19 cellular contexts compared by ENCODE assay signal in the genomic region with DNA sequence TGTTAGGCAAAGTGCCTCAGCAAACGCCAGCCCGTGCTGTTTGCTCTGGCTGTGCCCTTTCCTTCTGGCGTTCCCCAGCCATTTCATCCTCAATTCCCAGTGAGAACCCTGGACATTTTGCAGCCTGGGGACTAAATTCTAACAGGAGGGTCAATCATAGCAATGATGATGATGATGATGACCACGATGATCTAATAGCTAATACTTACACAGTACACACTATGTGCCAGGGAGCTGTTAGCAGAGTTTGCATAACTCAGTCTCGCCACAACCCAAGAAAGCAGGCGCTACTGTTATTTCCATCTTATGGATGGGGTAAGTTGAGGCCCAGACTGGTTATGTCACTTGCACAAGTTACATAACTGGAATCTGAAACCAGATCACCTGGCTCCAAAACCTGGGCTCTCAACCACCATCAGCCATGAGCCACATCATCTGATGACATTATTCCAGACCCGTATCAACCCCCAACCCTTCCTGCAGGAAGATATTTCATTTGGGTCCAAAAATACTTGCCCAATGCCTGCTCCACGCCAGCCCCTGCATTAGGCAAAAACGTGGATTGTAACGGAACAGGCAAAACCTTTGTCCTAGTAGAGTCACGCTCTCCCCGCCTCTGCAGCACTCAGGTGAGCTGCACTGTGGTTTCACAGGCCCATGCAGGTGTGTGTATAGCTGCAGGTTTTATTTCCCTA.
DNase-seq lines count a peak whose midpoint lies in the region; ATAC-seq and TF ChIP-seq lines count a peak whose summit lies in the region.
"Had no signal": no experiment of that assay in that cellular context is flagged by ENCODE, and none has a peak within 500 bp of the region (broad histone marks: within the 10 kb centered on the region; RNA-seq: fewer than 3 reads in every experiment).

No MANE protein-coding gene starts in this region.

- H3K79me1 ChIP-seq in H9 (ENCODE audit: insufficient read depth, low read depth, low read length, poor library complexity, severe bottlenecking): no peaks in the 10 kb centered on the region

- H3K4me3 ChIP-seq in endodermal cell (ENCODE audit: low read length): no peak overlapping the region
- no peak overlapping the region for H3K4me3 ChIP-seq in stomach
- no peak overlapping the region for H3K4me3 ChIP-seq in hepatocyte

- no peak overlapping the region for H2BK20ac ChIP-seq in H9 (ENCODE audit: low read depth, low read length, poor library complexity, severe bottlenecking)

- H3K27me3 ChIP-seq in H9 (ENCODE audit: insufficient read depth, low read length) (no peaks in the 10 kb centered on the region), endodermal cell (ENCODE audit: control insufficient read depth, insufficient read depth, low read length, poor library complexity, severe bottlenecking) (no peaks in the 10 kb centered on the region), stomach (peaks cover 0 to 19% (median 5%) of the 10 kb centered on the region in 3 donors), hepatocyte (no peaks in the 10 kb centered on the region)
- H3K27me3 ChIP-seq: BE2C had no signal

- no peak for ATAC-seq in activated CD8-positive, alpha-beta T cell treated with anti-CD3 and anti-CD28 coated beads, Interleukin-2, amount 10 ng/mL, durations not matched to agents 7 days and 5 days
- no peak for ATAC-seq in activated CD8-positive, alpha-beta T cell treated with anti-CD3 and anti-CD28 coated beads for 36 hours
- ATAC-seq in HG03039 (IDR thresholded peaks at IDR 0.05; ENCODE audit: unreplicated experiment) (no peak), left colon (no peak)

- no peak overlapping the region for H4K5ac ChIP-seq in H9 (ENCODE audit: insufficient read length, low read depth, low read length)

- CTCF ChIA-PET in activated CD8-positive, alpha-beta T cell treated with anti-CD3 and anti-CD28 coated beads, Interleukin-2, amount 10 ng/mL, durations not matched to agents 7 days and 5 days (lab: Charles Lee): no interaction called here
- CTCF ChIA-PET in activated CD8-positive, alpha-beta T cell treated with anti-CD3 and anti-CD28 coated beads for 36 hours (lab: Charles Lee): no interaction called here

- no peak overlapping the region for H2AK5ac ChIP-seq in H9 (ENCODE audit: insufficient read length, low read length)

- H3K9ac ChIP-seq in H9 (ENCODE audit: extremely low read depth, insufficient read length, low read length): no peak overlapping the region
- H3K9ac ChIP-seq in endodermal cell (ENCODE audit: extremely low read depth, low read length, poor library complexity, severe bottlenecking): no peak overlapping the region

- POLR2A ChIA-PET in activated CD8-positive, alpha-beta T cell treated with anti-CD3 and anti-CD28 coated beads, Interleukin-2, amount 10 ng/mL, durations not matched to agents 7 days and 5 days (lab: Charles Lee): no interaction called here
- POLR2A ChIA-PET in activated CD8-positive, alpha-beta T cell treated with anti-CD3 and anti-CD28 coated beads for 36 hours (lab: Charles Lee): no interaction called here

- no peak overlapping the region for H2BK120ac ChIP-seq in H9 (ENCODE audit: low read depth, low read length, poor library complexity, severe bottlenecking)

- no peak overlapping the region for H3K23ac ChIP-seq in H9 (ENCODE audit: insufficient read length, low read depth, low read length)

- DNase-seq in activated CD8-positive, alpha-beta T cell treated with anti-CD3 and anti-CD28 coated beads, Interleukin-2, amount 10 ng/mL, durations not matched to agents 7 days and 5 days: peak; percentile 10
- DNase-seq in activated CD8-positive, alpha-beta T cell treated with anti-CD3 and anti-CD28 coated beads for 36 hours: no peak
- peak; percentile 14 for DNase-seq in H9
- DNase-seq in endodermal cell: peak; percentile 22
- peak; percentile 35 for DNase-seq in stomach
- no peak for DNase-seq in hepatocyte (ENCODE audit: low spot score)
- DNase-seq in left colon: no peak
- DNase-seq: ACHN; BE2C; CD4-positive, alpha-beta memory T cell; DMS153; DMS79 treated with DMSO at 0.1 percent for 48 hours; GDM1; GOT3; HCEC 1CT; HFFc6; IMR-90 had no signal

- no CpG with 5 or more reads among the region's 12 CpGs for WGBS in H9 (ENCODE audit: extremely low coverage, insufficient read length, low lambda C conversion rate)
- WGBS in endodermal cell (ENCODE audit: insufficient coverage in 1 of 2, insufficient read length in 1 of 2), 2 experiments: 88 to 97% methylated on average over 7 to 12 of the region's 12 CpGs
- 32 to 53% (median 36%) methylated on average over 12 of the region's 12 CpGs for WGBS in stomach, 5 donors
- WGBS in hepatocyte (ENCODE audit: low lambda C conversion rate, missing lambda C conversion rate): 80% methylated on average over 12 of the region's 12 CpGs

- no peak overlapping the region for H3K14ac ChIP-seq in H9 (ENCODE audit: insufficient read depth, low read length)

- no peak overlapping the region for H3K4ac ChIP-seq in H9 (ENCODE audit: low read depth, low read length)

- no peak overlapping the region for H3T11ph ChIP-seq in H9 (ENCODE audit: low read length)

- no peak for TF ChIP-seq CTCF in activated CD8-positive, alpha-beta T cell treated with anti-CD3 and anti-CD28 coated beads for 36 hours (IDR thresholded peaks at IDR 0.05)
- TF ChIP-seq CTCF in H9 (conservative IDR thresholded peaks at IDR 0.05): no peak
- no peak for TF ChIP-seq CTCF in endodermal cell (conservative IDR thresholded peaks at IDR 0.05)
- TF ChIP-seq CTCF in stomach (IDR thresholded peaks at IDR 0.05): no peak
- TF ChIP-seq CTCF in hepatocyte (IDR thresholded peaks at IDR 0.05; ENCODE audit: poor library complexity): no peak

- H4K20me1 ChIP-seq in H9 (ENCODE audit: control insufficient read depth, insufficient read depth, insufficient read length): no peaks in the 10 kb centered on the region
- no peaks in the 10 kb centered on the region for H4K20me1 ChIP-seq in hepatocyte (ENCODE audit: insufficient read depth, poor library complexity, severe bottlenecking)

- no peak overlapping the region for H2AFZ ChIP-seq in H9 (ENCODE audit: low read length)
- no peak overlapping the region for H2AFZ ChIP-seq in hepatocyte

- H3K23me2 ChIP-seq in H9 (ENCODE audit: insufficient read length, low read depth, low read length, poor library complexity, severe bottlenecking): no peaks in the 10 kb centered on the region

- no peaks in the 10 kb centered on the region for H3K9me3 Mint-ChIP-seq in activated CD8-positive, alpha-beta T cell treated with anti-CD3 and anti-CD28 coated beads, Interleukin-2, amount 10 ng/mL, durations not matched to agents 7 days and 5 days (ENCODE audit: insufficient read depth)
- no peaks in the 10 kb centered on the region for H3K9me3 Mint-ChIP-seq in activated CD8-positive, alpha-beta T cell treated with anti-CD3 and anti-CD28 coated beads for 36 hours
- peaks cover 0 to 5% of the 10 kb centered on the region in 2 experiments; a peak in 3 of 5 replicates for H3K9me3 Mint-ChIP-seq in H9
- no peaks in the 10 kb centered on the region for H3K9me3 Mint-ChIP-seq in endodermal cell

- H3K9me3 ChIP-seq in H9 (ENCODE audit: control insufficient read depth, low read depth, low read length) (no peaks in the 10 kb centered on the region), endodermal cell (ENCODE audit: control insufficient read depth, low read length) (peaks cover 4% of the 10 kb centered on the region), stomach (no peaks in the 10 kb centered on the region), hepatocyte (ENCODE audit: low read depth) (no peaks in the 10 kb centered on the region)
- H3K9me3 ChIP-seq: BE2C had no signal

- no peak overlapping the region for H3K4me2 ChIP-seq in H9 (ENCODE audit: insufficient read depth, insufficient read length, low read length)
- H3K4me2 ChIP-seq in hepatocyte: no peak overlapping the region

- H3K27ac ChIP-seq in H9 (ENCODE audit: insufficient read length, low read depth, low read length) (no peak overlapping the region), endodermal cell (ENCODE audit: low read depth, low read length) (no peak overlapping the region), stomach (no peak overlapping the region), hepatocyte (no peak overlapping the region)
- H3K27ac ChIP-seq: C4-2B had no signal

- TF ChIP-seq POLR2A in stomach (IDR thresholded peaks at IDR 0.05): no peak

- no peak overlapping the region for H4K91ac ChIP-seq in H9 (ENCODE audit: insufficient read length, low read depth, low read length)

- no peaks in the 10 kb centered on the region for H3K36me3 Mint-ChIP-seq in activated CD8-positive, alpha-beta T cell treated with anti-CD3 and anti-CD28 coated beads, Interleukin-2, amount 10 ng/mL, durations not matched to agents 7 days and 5 days (ENCODE audit: low read depth)
- no peaks in the 10 kb centered on the region for H3K36me3 Mint-ChIP-seq in activated CD8-positive, alpha-beta T cell treated with anti-CD3 and anti-CD28 coated beads for 36 hours (ENCODE audit: low read depth)
- H3K36me3 Mint-ChIP-seq in H9 (ENCODE audit: insufficient read depth in 1 of 3, low read depth in 3 of 3) (no peaks in the 10 kb centered on the region; a peak in 1 of 7 replicates), endodermal cell (ENCODE audit: low read depth) (no peaks in the 10 kb centered on the region)
- H3K36me3 Mint-ChIP-seq: CD4-positive, alpha-beta memory T cell had no signal

- H2BK15ac ChIP-seq in H9 (ENCODE audit: low read depth, low read length): no peak overlapping the region

- H3K4me1 Mint-ChIP-seq in activated CD8-positive, alpha-beta T cell treated with anti-CD3 and anti-CD28 coated beads, Interleukin-2, amount 10 ng/mL, durations not matched to agents 7 days and 5 days (ENCODE audit: low read depth): no peaks in the 10 kb centered on the region
- H3K4me1 Mint-ChIP-seq in activated CD8-positive, alpha-beta T cell treated with anti-CD3 and anti-CD28 coated beads for 36 hours (ENCODE audit: low read depth): peaks cover 2% of the 10 kb centered on the region
- peaks cover 10 to 17% of the 10 kb centered on the region in 2 experiments for H3K4me1 Mint-ChIP-seq in H9
- H3K4me1 Mint-ChIP-seq in endodermal cell: peaks cover 19% of the 10 kb centered on the region
- H3K4me1 Mint-ChIP-seq: CD4-positive, alpha-beta memory T cell had no signal

- H3K9me2 ChIP-seq in hepatocyte (replicated peaks; ENCODE audit: insufficient read depth): no peaks in the 10 kb centered on the region

- H4K8ac ChIP-seq in H9 (replicated peaks; ENCODE audit: insufficient read length, low read depth, low read length): no peak overlapping the region

- H3K36me3 ChIP-seq in endodermal cell (ENCODE audit: control insufficient read depth, insufficient read depth, low read length): no peaks in the 10 kb centered on the region
- no peaks in the 10 kb centered on the region for H3K36me3 ChIP-seq in stomach
- H3K36me3 ChIP-seq in hepatocyte (replicated peaks; ENCODE audit: insufficient read depth, low read depth): no peaks in the 10 kb centered on the region
- H3K36me3 ChIP-seq: BE2C had no signal

- H3K79me2 ChIP-seq in H9 (ENCODE audit: insufficient read depth, low read length) (no peaks in the 10 kb centered on the region), hepatocyte (no peaks in the 10 kb centered on the region)

- no peak for TF ChIP-seq EP300 in stomach (IDR thresholded peaks at IDR 0.05)

- no peak overlapping the region for H3K18ac ChIP-seq in H9 (ENCODE audit: insufficient read length, low read depth, low read length)

- H3K56ac ChIP-seq in H9 (ENCODE audit: insufficient read length, low read depth, low read length): no peak overlapping the region

- H3K4me1 ChIP-seq in H9 (ENCODE audit: insufficient read depth, low read length): no peaks in the 10 kb centered on the region
- peaks cover 16% of the 10 kb centered on the region for H3K4me1 ChIP-seq in endodermal cell (ENCODE audit: control insufficient read depth, insufficient read depth, low read length)
- peaks cover 6 to 26% (median 15%) of the 10 kb centered on the region in 4 donors for H3K4me1 ChIP-seq in stomach
- H3K4me1 ChIP-seq in hepatocyte (ENCODE audit: insufficient read depth): no peaks in the 10 kb centered on the region
- H3K4me1 ChIP-seq: BE2C had no signal

- H2BK12ac ChIP-seq in H9 (ENCODE audit: insufficient read length, low read depth, low read length): no peak overlapping the region

- H2BK5ac ChIP-seq in H9 (ENCODE audit: insufficient read length, low read length): no peak overlapping the region

- H3K4me3 Mint-ChIP-seq in activated CD8-positive, alpha-beta T cell treated with anti-CD3 and anti-CD28 coated beads, Interleukin-2, amount 10 ng/mL, durations not matched to agents 7 days and 5 days: no peak overlapping the region
- H3K4me3 Mint-ChIP-seq in activated CD8-positive, alpha-beta T cell treated with anti-CD3 and anti-CD28 coated beads for 36 hours: no peak overlapping the region
- H3K4me3 Mint-ChIP-seq in H9 (no peak overlapping the region), endodermal cell (no peak overlapping the region)
- H3K4me3 Mint-ChIP-seq: CD4-positive, alpha-beta memory T cell; HFFc6 had no signal

- no peak overlapping the region for H3K27ac Mint-ChIP-seq in activated CD8-positive, alpha-beta T cell treated with anti-CD3 and anti-CD28 coated beads, Interleukin-2, amount 10 ng/mL, durations not matched to agents 7 days and 5 days
- no peak overlapping the region for H3K27ac Mint-ChIP-seq in activated CD8-positive, alpha-beta T cell treated with anti-CD3 and anti-CD28 coated beads for 36 hours
- H3K27ac Mint-ChIP-seq in H9 (no peak overlapping the region), endodermal cell (no peak overlapping the region)
- H3K27ac Mint-ChIP-seq: CD4-positive, alpha-beta memory T cell; HFFc6 had no signal

- peaks cover 15% of the 10 kb centered on the region for H3K27me3 Mint-ChIP-seq in activated CD8-positive, alpha-beta T cell treated with anti-CD3 and anti-CD28 coated beads, Interleukin-2, amount 10 ng/mL, durations not matched to agents 7 days and 5 days (ENCODE audit: low read depth)
- no peaks in the 10 kb centered on the region for H3K27me3 Mint-ChIP-seq in activated CD8-positive, alpha-beta T cell treated with anti-CD3 and anti-CD28 coated beads for 36 hours
- H3K27me3 Mint-ChIP-seq in H9 (ENCODE audit: low read depth): peaks cover 6% of the 10 kb centered on the region; the same call in 1 of the 2 replicates
- peaks cover 2% of the 10 kb centered on the region for H3K27me3 Mint-ChIP-seq in endodermal cell (ENCODE audit: insufficient read depth)

- intact Hi-C loops in activated CD8-positive, alpha-beta T cell treated with anti-CD3 and anti-CD28 coated beads for 36 hours (cut with micrococcal nuclease): no loop called here
- intact Hi-C loops in stomach (cut with DNase I; ENCODE audit: low total_unique reads): no loop called here
- intact Hi-C loops in left colon (cut with DNase I, micrococcal nuclease): no loop called here

Comparison
In these comparisons a context has a peak if more than half of its experiments do, and no peak if none do; other contexts are left out.
1. DNase-seq: peak in activated CD8-positive, alpha-beta T cell treated with anti-CD3 and anti-CD28 coated beads, Interleukin-2, amount 10 ng/mL, durations not matched to agents 7 days and 5 days (single experiment), H9 (single experiment), endodermal cell (single experiment) and stomach (single experiment); none in activated CD8-positive, alpha-beta T cell treated with anti-CD3 and anti-CD28 coated beads for 36 hours (single experiment), hepatocyte (single experiment) and left colon (0 of 2).